Comparison of ENCODE assay signal across 8 cellular contexts in the genomic region with DNA sequence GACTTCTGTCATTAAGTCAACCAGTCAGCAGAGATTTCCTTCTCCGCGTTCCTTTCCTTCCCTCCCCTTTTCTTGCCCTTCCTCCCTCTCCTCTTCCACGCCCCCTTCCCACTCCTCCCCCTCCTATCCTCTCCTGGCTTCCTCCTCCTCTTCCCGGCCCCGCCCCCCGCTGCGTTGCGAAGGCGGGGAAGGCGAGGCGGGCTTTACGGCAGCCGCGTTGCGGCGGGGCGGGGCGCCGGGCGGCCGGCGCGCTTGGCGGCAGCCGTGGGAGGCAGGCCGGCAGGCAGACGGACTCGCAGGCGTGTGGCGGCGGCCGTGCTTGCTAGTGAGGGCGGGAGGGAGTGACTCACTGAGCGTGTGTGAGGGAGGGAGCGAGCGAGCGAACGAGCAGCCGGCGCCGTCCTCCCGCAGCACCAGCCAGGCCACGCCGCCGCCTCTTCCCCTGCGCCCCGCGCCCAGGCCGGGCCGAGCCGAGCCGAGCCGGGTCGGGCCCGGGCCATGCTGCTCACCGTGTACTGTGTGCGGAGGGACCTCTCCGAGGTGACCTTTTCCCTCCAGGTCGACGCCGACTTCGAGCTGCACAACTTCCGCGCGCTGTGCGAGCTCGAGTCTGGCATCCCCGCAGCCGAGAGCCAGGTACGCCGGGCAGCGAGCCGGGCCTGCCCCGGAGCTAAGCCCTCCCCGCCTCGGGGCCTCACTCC. TPM values are rescaled to one million over a fixed set of nuclear protein-coding genes. Genes with fewer than 3 reads are reported as not detected.
A peak's percentile ranks its signal among the peaks of the same experiment; 100 is the strongest.
DNase-seq lines count a peak whose midpoint lies in the region; ATAC-seq lines count a peak whose summit lies in the region.

DDI2 (plus strand) TSS at position 286 of the 701 bp plus-strand sequence; CDS start at position 499, 213 bp downstream.

- DNase-seq in DMS53 treated with DMSO at 0.1 percent for 48 hours (lab: John Stamatoyannopoulos, UW; ENCODE audit: unreplicated experiment), result peak; percentile 90
- peak; percentile 92 to 96 for DNase-seq in Kasumi-1 (lab: John Stamatoyannopoulos, UW)
- peak; percentile 98 for DNase-seq in RPMI7951 (ENCODE audit: low read depth)
- DNase-seq in activated T-helper 1 cell treated with anti-CD3 and anti-CD28 coated beads, Interleukin-12 subunit alpha, Interleukin-12 subunit beta, Interleukin-2, Interleukin-4 antibody, amounts not matched to agents 30 ng/mL and 10 ng/mL and 1 ng/mL, durations not matched to agents 14 hours and 24 hours and 36 hours (ENCODE audit: low spot score), result peak; percentile 94
- DNase-seq in fibroblast of gingiva (ENCODE audit: low read depth), result peak; percentile 98
- peak; percentile 90 for DNase-seq in naive B cell
- peak; percentile 92 to 95 for DNase-seq in stimulated activated effector memory CD8-positive, alpha-beta T cell treated with anti-CD3 and anti-CD28 coated beads, Interleukin-12 subunit alpha, Interleukin-12 subunit beta, amount 100 ng/mL, for 72 hours (ENCODE audit: low spot score in 2 of 2)

- H3K9me3 Mint-ChIP-seq in activated T-helper 1 cell treated with anti-CD3 and anti-CD28 coated beads, Interleukin-12 subunit alpha, Interleukin-12 subunit beta, Interleukin-2, Interleukin-4 antibody, amounts not matched to agents 30 ng/mL and 10 ng/mL and 1 ng/mL, durations not matched to agents 14 hours and 24 hours and 36 hours, result no peaks in the 10 kb centered on the region
- no peaks in the 10 kb centered on the region for H3K9me3 Mint-ChIP-seq in naive B cell
- H3K9me3 Mint-ChIP-seq in stimulated activated effector memory CD8-positive, alpha-beta T cell treated with anti-CD3 and anti-CD28 coated beads, Interleukin-12 subunit alpha, Interleukin-12 subunit beta, amount 100 ng/mL, for 72 hours, result no peaks in the 10 kb centered on the region

- no peaks in the 10 kb centered on the region for H3K27me3 Mint-ChIP-seq in activated T-helper 1 cell treated with anti-CD3 and anti-CD28 coated beads, Interleukin-12 subunit alpha, Interleukin-12 subunit beta, Interleukin-2, Interleukin-4 antibody, amounts not matched to agents 30 ng/mL and 10 ng/mL and 1 ng/mL, durations not matched to agents 14 hours and 24 hours and 36 hours (ENCODE audit: insufficient read depth)
- no peaks in the 10 kb centered on the region for H3K27me3 Mint-ChIP-seq in naive B cell

- H3K36me3 Mint-ChIP-seq in activated T-helper 1 cell treated with anti-CD3 and anti-CD28 coated beads, Interleukin-12 subunit alpha, Interleukin-12 subunit beta, Interleukin-2, Interleukin-4 antibody, amounts not matched to agents 30 ng/mL and 10 ng/mL and 1 ng/mL, durations not matched to agents 14 hours and 24 hours and 36 hours (ENCODE audit: low read depth), result peaks cover 10% of the 10 kb centered on the region
- H3K36me3 Mint-ChIP-seq in naive B cell, result no peaks in the 10 kb centered on the region
- peaks cover 23% of the 10 kb centered on the region for H3K36me3 Mint-ChIP-seq in stimulated activated effector memory CD8-positive, alpha-beta T cell treated with anti-CD3 and anti-CD28 coated beads, Interleukin-12 subunit alpha, Interleukin-12 subunit beta, amount 100 ng/mL, for 72 hours

- H3K4me3 Mint-ChIP-seq in activated T-helper 1 cell treated with anti-CD3 and anti-CD28 coated beads, Interleukin-12 subunit alpha, Interleukin-12 subunit beta, Interleukin-2, Interleukin-4 antibody, amounts not matched to agents 30 ng/mL and 10 ng/mL and 1 ng/mL, durations not matched to agents 14 hours and 24 hours and 36 hours, result peak within 1 kb of the TSS; percentile 96
- peak within 1 kb of the TSS; percentile 91 to 97 (median 94) for H3K4me3 Mint-ChIP-seq in naive B cell
- peak within 1 kb of the TSS; percentile 75 for H3K4me3 Mint-ChIP-seq in stimulated activated effector memory CD8-positive, alpha-beta T cell treated with anti-CD3 and anti-CD28 coated beads, Interleukin-12 subunit alpha, Interleukin-12 subunit beta, amount 100 ng/mL, for 72 hours

- intact Hi-C loops in activated T-helper 1 cell treated with anti-CD3 and anti-CD28 coated beads, Interleukin-12 subunit alpha, Interleukin-12 subunit beta, Interleukin-2, Interleukin-4 antibody, amounts not matched to agents 30 ng/mL and 10 ng/mL and 1 ng/mL, durations not matched to agents 14 hours and 24 hours and 36 hours (cut with micrococcal nuclease), result loop anchor here (1.0 to 5.0 kb wide), 9 partner anchors 14 to 749 kb away; partner anchors contain the start of genes CPLANE2, DNAJC16, SPEN and SZRD1

- peaks cover 43% of the 10 kb centered on the region for H3K4me1 Mint-ChIP-seq in activated T-helper 1 cell treated with anti-CD3 and anti-CD28 coated beads, Interleukin-12 subunit alpha, Interleukin-12 subunit beta, Interleukin-2, Interleukin-4 antibody, amounts not matched to agents 30 ng/mL and 10 ng/mL and 1 ng/mL, durations not matched to agents 14 hours and 24 hours and 36 hours (ENCODE audit: low read depth)
- peaks cover 23 to 43% (median 41%) of the 10 kb centered on the region in 3 donors for H3K4me1 Mint-ChIP-seq in naive B cell
- peaks cover 33% of the 10 kb centered on the region for H3K4me1 Mint-ChIP-seq in stimulated activated effector memory CD8-positive, alpha-beta T cell treated with anti-CD3 and anti-CD28 coated beads, Interleukin-12 subunit alpha, Interleukin-12 subunit beta, amount 100 ng/mL, for 72 hours

- H3K27ac Mint-ChIP-seq in activated T-helper 1 cell treated with anti-CD3 and anti-CD28 coated beads, Interleukin-12 subunit alpha, Interleukin-12 subunit beta, Interleukin-2, Interleukin-4 antibody, amounts not matched to agents 30 ng/mL and 10 ng/mL and 1 ng/mL, durations not matched to agents 14 hours and 24 hours and 36 hours, result peak within 1 kb of the TSS; percentile 93
- peak within 1 kb of the TSS; percentile 95 to 97 (median 97) for H3K27ac Mint-ChIP-seq in naive B cell
- H3K27ac Mint-ChIP-seq in stimulated activated effector memory CD8-positive, alpha-beta T cell treated with anti-CD3 and anti-CD28 coated beads, Interleukin-12 subunit alpha, Interleukin-12 subunit beta, amount 100 ng/mL, for 72 hours, result peak within 1 kb of the TSS; percentile 86

- ATAC-seq in GM21825 (IDR thresholded peaks at IDR 0.05; ENCODE audit: unreplicated experiment) (peak; percentile 74), naive B cell (ENCODE audit: low read depth in 2 of 2) (peak; percentile 84 to 85)
- peak; percentile 96 for ATAC-seq in stimulated activated effector memory CD8-positive, alpha-beta T cell treated with anti-CD3 and anti-CD28 coated beads, Interleukin-12 subunit alpha, Interleukin-12 subunit beta, amount 100 ng/mL, for 72 hours

RNA-seq across cellular contexts. Expression of gene DDI2, which starts in this region (rescaled TPM):
- total RNA-seq in RPMI7951 (2014; rRNA removed; shearing (Covaris generic)), result 4.4 and 6.5 TPM in 2 replicates
- 49.9 and 51.4 TPM in 2 replicates for total RNA-seq in activated T-helper 1 cell treated with anti-CD3 and anti-CD28 coated beads, Interleukin-12 subunit alpha, Interleukin-12 subunit beta, Interleukin-2, Interleukin-4 antibody, amounts not matched to agents 30 ng/mL and 10 ng/mL and 1 ng/mL, durations not matched to agents 14 hours and 24 hours and 36 hours
- 1 to 10 TPM; 2.5 to 7.1 (median 5.7) TPM for polyA plus RNA-seq in naive B cell (ENCODE audit: low read depth in 6 of 6)

Comparison
In these comparisons a context has a peak if more than half of its experiments do, and no peak if none do; other contexts are left out.
1. Peak in every context shown above with its lines: DNase-seq and ATAC-seq.